Comparison of ENCODE assay signal across 22 cellular contexts in the genomic region with DNA sequence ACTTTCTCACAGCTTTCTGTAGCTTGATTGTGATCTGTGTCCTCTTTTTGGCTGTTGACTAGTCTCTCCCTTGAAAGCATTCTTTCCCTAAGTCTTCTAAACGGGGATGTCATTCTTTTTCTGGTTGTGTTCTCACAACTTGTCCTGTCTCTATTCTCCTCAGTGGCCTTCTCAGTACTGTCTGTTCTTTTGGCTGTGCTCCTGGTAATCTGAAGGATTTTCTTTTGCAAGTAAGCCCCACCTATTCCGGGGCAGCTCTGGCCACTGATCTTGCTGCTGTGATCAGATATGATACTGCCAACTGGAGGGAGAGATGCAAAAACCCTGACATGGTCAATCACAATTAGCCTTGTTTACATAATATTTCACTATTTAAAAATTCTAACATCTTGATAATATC.
DNase-seq lines count a peak whose midpoint lies in the region; ATAC-seq, FAIRE-seq and TF ChIP-seq lines count a peak whose summit lies in the region.
"Had no signal": no experiment of that assay in that cellular context is flagged by ENCODE, and none has a peak within 500 bp of the region (broad histone marks: within the 10 kb centered on the region; RNA-seq: fewer than 3 reads in every experiment).

No MANE protein-coding gene starts in this region.

- H3K4me1 Mint-ChIP-seq in activated CD8-positive, alpha-beta T cell treated with anti-CD3 and anti-CD28 coated beads for 36 hours (ENCODE audit: low read depth), result peaks cover 2% of the 10 kb centered on the region
- H3K4me1 Mint-ChIP-seq in stimulated activated naive B cell treated with anti-CD40 and anti-IgM and Interleukin-4, amounts not matched to agents 10 μg/mL and 1 μg/mL and 100 μg/mL, for 72 hours, result no peaks in the 10 kb centered on the region

- no peaks in the 10 kb centered on the region for H4K20me1 ChIP-seq in GM23248 (ENCODE audit: insufficient read depth)
- H4K20me1 ChIP-seq: BLaER1 treated with 17β-estradiol and CSF1 and Interleukin-3, amounts not matched to agents 10 nM and 100 nM had no signal

- H3K4me3 ChIP-seq in right cardiac atrium (ENCODE audit: low read length), result no peak overlapping the region
- H3K4me3 ChIP-seq in GM23248, result no peak overlapping the region
- H3K4me3 ChIP-seq: BLaER1 treated with 17β-estradiol and CSF1 and Interleukin-3, amounts not matched to agents 10 nM and 100 nM; heart left ventricle; spleen; stomach had no signal

- H3K9me3 Mint-ChIP-seq in activated CD8-positive, alpha-beta T cell treated with anti-CD3 and anti-CD28 coated beads for 36 hours, result no peaks in the 10 kb centered on the region
- no peaks in the 10 kb centered on the region for H3K9me3 Mint-ChIP-seq in stimulated activated naive B cell treated with anti-CD40 and anti-IgM and Interleukin-4, amounts not matched to agents 10 μg/mL and 1 μg/mL and 100 μg/mL, for 72 hours

- no peak for DNase-seq in GM19239 (ENCODE audit: insufficient read length, low spot score)
- no peak for DNase-seq in activated CD8-positive, alpha-beta T cell treated with anti-CD3 and anti-CD28 coated beads for 36 hours
- peak in 1 of 3 donors; percentile 54 for DNase-seq in right cardiac atrium
- no peak for DNase-seq in stimulated activated naive B cell treated with anti-CD40 and anti-IgM and Interleukin-4, amounts not matched to agents 10 μg/mL and 1 μg/mL and 100 μg/mL, for 72 hours
- DNase-seq in GM23248, result no peak
- no peak for DNase-seq in NCI-H446 (lab: John Stamatoyannopoulos, UW)
- no peak for DNase-seq in RPMI8226
- DNase-seq: activated CD4-positive, alpha-beta T cell treated with anti-CD3 and anti-CD28 coated beads for 48 hours; activated T-cell treated with anti-CD3 and anti-CD28 coated beads, Interleukin-2, amount 50 U/mL, for 48 hours; cortex of kidney; DMS79 treated with DMSO at 0.1 percent for 48 hours; heart left ventricle; kidney glomerular epithelial cell; NCI-H1105 treated with DMSO at 0.1 percent for 48 hours; SHP77; spleen; stomach; T-helper 2 cell had no signal

- POLR2A ChIA-PET in activated CD8-positive, alpha-beta T cell treated with anti-CD3 and anti-CD28 coated beads for 36 hours (lab: Charles Lee), result no interaction called here

- H3K9me2 ChIP-seq in GM23248 (ENCODE audit: insufficient read depth), result no peaks in the 10 kb centered on the region

- H3K9ac ChIP-seq in GM23248, result no peak overlapping the region
- H3K9ac ChIP-seq: BLaER1 treated with 17β-estradiol and CSF1 and Interleukin-3, amounts not matched to agents 10 nM and 100 nM; KMS-11; parathyroid adenoma had no signal

- H3F3A ChIP-seq in GM23248 (ENCODE audit: insufficient read depth), result 0 out of 2 replicates have a peak, but pooled peaks cover 4% of the 10 kb centered on the region

- intact Hi-C loops in activated CD8-positive, alpha-beta T cell treated with anti-CD3 and anti-CD28 coated beads for 36 hours (cut with micrococcal nuclease), result no loop called here
- intact Hi-C loops in right cardiac atrium (cut with DNase I), result no loop called here

- no peaks in the 10 kb centered on the region for H3K79me2 ChIP-seq in GM23248 (ENCODE audit: insufficient read depth)
- H3K79me2 ChIP-seq: parathyroid adenoma had no signal

- H3K27me3 ChIP-seq in right cardiac atrium (ENCODE audit: control insufficient read depth, insufficient read depth) (no peaks in the 10 kb centered on the region), GM23248 (replicated peaks; ENCODE audit: insufficient read depth) (no peaks in the 10 kb centered on the region)
- H3K27me3 ChIP-seq: BLaER1 treated with 17β-estradiol and CSF1 and Interleukin-3, amounts not matched to agents 10 nM and 100 nM; heart left ventricle; spleen; stomach had no signal

- peaks cover 44% of the 10 kb centered on the region for H3K36me3 Mint-ChIP-seq in activated CD8-positive, alpha-beta T cell treated with anti-CD3 and anti-CD28 coated beads for 36 hours (ENCODE audit: low read depth)
- peaks cover 27 to 47% of the 10 kb centered on the region in 2 donors for H3K36me3 Mint-ChIP-seq in stimulated activated naive B cell treated with anti-CD40 and anti-IgM and Interleukin-4, amounts not matched to agents 10 μg/mL and 1 μg/mL and 100 μg/mL, for 72 hours

- no peak overlapping the region for H3K4me2 ChIP-seq in GM23248 (ENCODE audit: unreplicated experiment)
- H3K4me2 ChIP-seq: BLaER1 treated with 17β-estradiol and CSF1 and Interleukin-3, amounts not matched to agents 10 nM and 100 nM; KMS-11 had no signal

- H3K4me1 ChIP-seq in right cardiac atrium (ENCODE audit: control insufficient read depth, insufficient read depth, low read length), result no peaks in the 10 kb centered on the region
- 0 out of 2 replicates have a peak, but pooled peaks cover 2% of the 10 kb centered on the region for H3K4me1 ChIP-seq in GM23248 (ENCODE audit: insufficient read depth)
- H3K4me1 ChIP-seq: BLaER1 treated with 17β-estradiol and CSF1 and Interleukin-3, amounts not matched to agents 10 nM and 100 nM; spleen had no signal

- ATAC-seq in activated CD8-positive, alpha-beta T cell treated with anti-CD3 and anti-CD28 coated beads for 36 hours, result no peak
- peak; percentile 41 to 56 for ATAC-seq in right cardiac atrium
- ATAC-seq in stimulated activated naive B cell treated with anti-CD40 and anti-IgM and Interleukin-4, amounts not matched to agents 10 μg/mL and 1 μg/mL and 100 μg/mL, for 72 hours (replicated peaks), result no peak

- H3K27ac ChIP-seq in right cardiac atrium (ENCODE audit: low read length) (no peak overlapping the region), GM23248 (no peak overlapping the region)
- H3K27ac ChIP-seq: BLaER1 treated with 17β-estradiol and CSF1 and Interleukin-3, amounts not matched to agents 10 nM and 100 nM; heart left ventricle; HL-60; KMS-11; parathyroid adenoma; spleen had no signal

- FAIRE-seq in GM19239 (lab: Jason Lieb, UNC), result peak; percentile 26

- H3K27ac Mint-ChIP-seq in activated CD8-positive, alpha-beta T cell treated with anti-CD3 and anti-CD28 coated beads for 36 hours, result peak overlapping the region; percentile 10
- peak overlapping the region; percentile 20 for H3K27ac Mint-ChIP-seq in stimulated activated naive B cell treated with anti-CD40 and anti-IgM and Interleukin-4, amounts not matched to agents 10 μg/mL and 1 μg/mL and 100 μg/mL, for 72 hours

- no peak overlapping the region for H3K4me3 Mint-ChIP-seq in activated CD8-positive, alpha-beta T cell treated with anti-CD3 and anti-CD28 coated beads for 36 hours
- H3K4me3 Mint-ChIP-seq in stimulated activated naive B cell treated with anti-CD40 and anti-IgM and Interleukin-4, amounts not matched to agents 10 μg/mL and 1 μg/mL and 100 μg/mL, for 72 hours, result no peak overlapping the region

- CTCF ChIA-PET in activated CD8-positive, alpha-beta T cell treated with anti-CD3 and anti-CD28 coated beads for 36 hours (lab: Charles Lee), result interaction anchor here (1.0 to 2.1 kb wide), 3 partner anchors 10 to 16 kb away, joined by 3 to 5 read pairs (median 3); no protein-coding TSS in a partner anchor

- peaks cover 12% of the 10 kb centered on the region for H3K36me3 ChIP-seq in GM23248 (ENCODE audit: low read depth)

- no peaks in the 10 kb centered on the region for H3K27me3 Mint-ChIP-seq in activated CD8-positive, alpha-beta T cell treated with anti-CD3 and anti-CD28 coated beads for 36 hours
- H3K27me3 Mint-ChIP-seq in stimulated activated naive B cell treated with anti-CD40 and anti-IgM and Interleukin-4, amounts not matched to agents 10 μg/mL and 1 μg/mL and 100 μg/mL, for 72 hours, result no peaks in the 10 kb centered on the region

- in situ Hi-C loops in GM23248 (cut with MboI), result loop anchor here (25.0 kb wide), 1 partner anchor 576 kb away; a partner anchor contains a TSS

- 51% methylated on average over 2 of the region's 2 CpGs for WGBS in right cardiac atrium
- WGBS in GM23248 (ENCODE audit: low coverage in 1 of 2, low lambda C conversion rate in 2 of 2, missing lambda C conversion rate in 2 of 2), 2 experiments, result 9 to 10% methylated on average over 2 of the region's 2 CpGs

- no peak overlapping the region for H2AFZ ChIP-seq in GM23248
- H2AFZ ChIP-seq: parathyroid adenoma had no signal

- no peak for TF ChIP-seq CTCF in activated CD8-positive, alpha-beta T cell treated with anti-CD3 and anti-CD28 coated beads for 36 hours (IDR thresholded peaks at IDR 0.05)

- H3K9me3 ChIP-seq in right cardiac atrium (ENCODE audit: control insufficient read depth, low read length) (no peaks in the 10 kb centered on the region), GM23248 (ENCODE audit: low read depth) (no peaks in the 10 kb centered on the region)
- H3K9me3 ChIP-seq: BLaER1 treated with 17β-estradiol and CSF1 and Interleukin-3, amounts not matched to agents 10 nM and 100 nM; heart left ventricle; spleen; stomach had no signal

Comparison
In these comparisons a context has a peak if more than half of its experiments do, and no peak if none do; other contexts are left out.
1. ATAC-seq: peak in right cardiac atrium (2 of 2); none in activated CD8-positive, alpha-beta T cell treated with anti-CD3 and anti-CD28 coated beads for 36 hours (single experiment) and stimulated activated naive B cell treated with anti-CD40 and anti-IgM and Interleukin-4, amounts not matched to agents 10 μg/mL and 1 μg/mL and 100 μg/mL, for 72 hours (0 of 2).